ENCODE assay signal across 34 cellular contexts in the genomic region with DNA sequence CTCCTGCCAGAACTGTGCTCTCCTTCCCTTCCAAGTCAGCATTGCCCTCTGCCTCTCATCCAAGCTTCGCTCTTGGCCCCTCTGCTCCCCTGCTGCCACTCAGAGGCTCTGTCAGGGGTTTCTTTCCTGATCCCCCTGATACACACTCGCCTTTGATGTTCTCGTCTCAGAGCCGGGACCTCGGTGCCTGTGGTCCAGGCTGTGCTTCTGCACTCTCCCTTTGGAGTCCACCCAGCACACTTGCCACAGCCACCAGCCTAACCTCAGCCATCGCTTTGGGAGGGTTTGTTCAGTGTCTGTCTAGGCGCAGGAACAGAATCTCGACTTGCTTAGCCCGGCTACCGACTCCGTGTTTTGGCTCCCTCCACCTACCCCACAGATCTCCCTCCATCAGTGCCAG.
"Had no signal": no experiment of that assay in that cellular context is flagged by ENCODE, and none has a peak within 500 bp of the region (broad histone marks: within the 10 kb centered on the region; RNA-seq: fewer than 3 reads in every experiment).

No MANE protein-coding gene starts in this region.

- H3K27me3 ChIP-seq: adrenal gland, MG63 had no signal

- DNase-seq: activated CD4-positive, alpha-beta memory T cell treated with anti-CD3 and anti-CD28 coated beads, Interleukin-2, amount 10 ng/mL, durations not matched to agents 7 days and 5 days; activated CD4-positive, alpha-beta T cell treated with anti-CD3 and anti-CD28 coated beads for 1 hour; activated CD4-positive, alpha-beta T cell treated with anti-CD3 and anti-CD28 coated beads for 48 hours; activated CD4-positive, CD25-positive, alpha-beta regulatory T cell; activated CD8-positive, alpha-beta memory T cell treated with anti-CD3 and anti-CD28 coated beads for 24 hours; activated CD8-positive, alpha-beta memory T cell treated with anti-CD3 and anti-CD28 coated beads, Interleukin-2, amount 10 ng/mL, durations not matched to agents 7 days and 5 days; activated CD8-positive, alpha-beta memory T cell treated with anti-CD3 and anti-CD28 coated beads, Interleukin-2, amount 50 U/mL, for 48 hours; activated gamma-delta T cell treated with Interleukin-2 at 50 U/mL for 16 hours; activated naive CD4-positive, alpha-beta T cell treated with anti-CD3 and anti-CD28 coated beads for 36 hours; activated T-cell treated with anti-CD3 and anti-CD28 coated beads, Interleukin-2, amount 50 U/mL, for 48 hours; Kasumi-1; KG1; MG63; NCI-H1048; NCI-H1436 treated with DMSO at 0.1 percent for 48 hours; NCI-H1694 treated with DMSO at 0.1 percent for 48 hours; NCI-H2029 treated with DMSO at 0.1 percent for 48 hours; NCI-H2107; NCI-H2171; NCI-H510A; NCI-H526; NCI-H748 treated with DMSO at 0.1 percent for 48 hours; NK-92 treated with Interleukin-12 subunit alpha and Interleukin-12 subunit beta, amount 100 ng/mL, for 24 hours; PC-9; SIG-M5; T-helper 1 cell; T1000; WERI-Rb-1 had no signal

- H3K27me3 Mint-ChIP-seq: activated CD4-positive, alpha-beta memory T cell treated with anti-CD3 and anti-CD28 coated beads, Interleukin-2, amount 10 ng/mL, durations not matched to agents 7 days and 5 days; activated CD8-positive, alpha-beta memory T cell treated with anti-CD3 and anti-CD28 coated beads, Interleukin-2, amount 10 ng/mL, durations not matched to agents 7 days and 5 days; brain had no signal

- ATAC-seq: activated CD8-positive, alpha-beta memory T cell treated with anti-CD3 and anti-CD28 coated beads, Interleukin-2, amount 10 ng/mL, durations not matched to agents 7 days and 5 days; activated naive CD4-positive, alpha-beta T cell treated with anti-CD3 and anti-CD28 coated beads, Interleukin-2, amount 50 U/mL, for 72 hours; Right ventricle myocardium inferior; SK-N-SH treated with all-trans-retinoic acid at 6 μM for 48 hours had no signal

- H3K9me3 Mint-ChIP-seq: activated CD4-positive, alpha-beta memory T cell treated with anti-CD3 and anti-CD28 coated beads, Interleukin-2, amount 10 ng/mL, durations not matched to agents 7 days and 5 days; activated naive CD4-positive, alpha-beta T cell treated with anti-CD3 and anti-CD28 coated beads for 36 hours; activated naive CD4-positive, alpha-beta T cell treated with anti-CD3 and anti-CD28 coated beads, Interleukin-2, amount 50 U/mL, for 72 hours had no signal

- H3K4me3 Mint-ChIP-seq: activated CD4-positive, alpha-beta memory T cell treated with anti-CD3 and anti-CD28 coated beads, Interleukin-2, amount 10 ng/mL, durations not matched to agents 7 days and 5 days; activated CD8-positive, alpha-beta memory T cell treated with anti-CD3 and anti-CD28 coated beads, Interleukin-2, amount 10 ng/mL, durations not matched to agents 7 days and 5 days; activated naive CD4-positive, alpha-beta T cell treated with anti-CD3 and anti-CD28 coated beads for 36 hours; brain had no signal

- H3K4me1 Mint-ChIP-seq: activated CD4-positive, alpha-beta memory T cell treated with anti-CD3 and anti-CD28 coated beads, Interleukin-2, amount 10 ng/mL, durations not matched to agents 7 days and 5 days; activated CD8-positive, alpha-beta memory T cell treated with anti-CD3 and anti-CD28 coated beads, Interleukin-2, amount 10 ng/mL, durations not matched to agents 7 days and 5 days had no signal

- H3K27ac Mint-ChIP-seq: activated CD4-positive, alpha-beta memory T cell treated with anti-CD3 and anti-CD28 coated beads, Interleukin-2, amount 10 ng/mL, durations not matched to agents 7 days and 5 days; activated CD8-positive, alpha-beta memory T cell treated with anti-CD3 and anti-CD28 coated beads, Interleukin-2, amount 10 ng/mL, durations not matched to agents 7 days and 5 days; activated naive CD4-positive, alpha-beta T cell treated with anti-CD3 and anti-CD28 coated beads for 36 hours had no signal

- H3K9me3 ChIP-seq: adrenal gland, MG63 had no signal

- H3K27ac ChIP-seq: adrenal gland, PC-9, RWPE1, WERI-Rb-1 had no signal

- H3K4me3 ChIP-seq: adrenal gland, MG63, PC-9 had no signal
